8 cellular contexts compared by ENCODE assay signal in the genomic region with DNA sequence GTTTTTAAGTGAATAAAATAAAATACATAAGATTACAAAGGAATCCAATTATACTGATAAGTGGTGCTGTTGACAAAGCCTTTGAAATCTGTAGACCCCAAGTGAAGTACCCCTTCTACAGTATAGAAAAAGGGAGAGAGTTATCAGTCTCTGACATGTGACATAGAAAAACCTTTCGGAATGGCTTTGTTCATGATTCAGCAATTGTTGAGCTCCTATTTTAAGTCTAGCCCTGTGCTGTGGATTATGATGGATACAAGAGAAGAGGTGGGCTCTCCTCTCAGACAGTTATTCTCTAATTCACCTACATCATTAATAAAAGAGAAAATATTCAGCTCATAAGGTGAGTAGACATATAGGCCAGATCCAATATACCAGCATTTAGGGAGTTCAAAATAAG.
"Had no signal": no experiment of that assay in that cellular context is flagged by ENCODE, and none has a peak within 500 bp of the region (broad histone marks: within the 10 kb centered on the region; RNA-seq: fewer than 3 reads in every experiment).

No MANE protein-coding gene starts in this region.

- H3K4me3 ChIP-seq: GM12878 had no signal

- FAIRE-seq: G401.6, GM12878, GM12891, GM12892, GM18507, GM19239 had no signal

- ATAC-seq: GM12878 had no signal

- DNase-seq: GDM1, GF-D8 had no signal
